ENCODE assay signal across 21 cellular contexts in the genomic region with DNA sequence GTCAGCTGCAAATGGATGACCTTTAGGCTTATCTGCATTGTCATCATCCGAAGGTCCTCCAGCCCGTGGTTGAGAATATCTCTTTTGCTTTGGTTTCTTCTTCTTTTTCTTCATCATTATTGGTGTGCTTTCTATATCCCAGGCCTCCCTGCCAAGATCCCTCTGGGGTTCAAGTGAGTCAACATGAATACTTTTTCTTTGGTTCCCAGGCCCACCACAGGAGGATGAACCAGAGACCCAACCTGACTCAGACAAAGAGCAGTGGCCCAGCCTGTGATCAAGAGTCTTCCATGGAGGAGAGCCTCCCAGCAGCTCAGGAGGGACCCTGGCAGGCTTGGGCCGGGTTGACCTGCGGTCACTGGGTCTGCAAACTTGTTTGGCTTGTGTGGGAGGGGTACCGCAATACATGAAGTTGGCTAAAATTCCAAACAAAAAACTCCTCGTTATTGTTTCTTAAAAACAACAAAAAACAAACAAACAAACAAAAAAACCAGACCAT.
A peak's percentile ranks its signal among the peaks of the same experiment; 100 is the strongest.
DNase-seq lines count a peak whose midpoint lies in the region; ATAC-seq and TF ChIP-seq lines count a peak whose summit lies in the region.
"Had no signal": no experiment of that assay in that cellular context is flagged by ENCODE, and none has a peak within 500 bp of the region (broad histone marks: within the 10 kb centered on the region; RNA-seq: fewer than 3 reads in every experiment).

No MANE protein-coding gene starts in this region.

- H3K27ac Mint-ChIP-seq in WTC11: peak overlapping the region; percentile 51; the same call in 1 of the 2 replicates
- H3K27ac Mint-ChIP-seq in stimulated activated memory B cell treated with anti-CD40 and anti-IgM and Interleukin-4, amounts not matched to agents 10 μg/mL and 1 μg/mL and 100 μg/mL, for 72 hours: peak overlapping the region; percentile 13
- H3K27ac Mint-ChIP-seq: activated CD4-positive, alpha-beta T cell treated with anti-CD3 and anti-CD28 coated beads, Interleukin-2, amount 10 ng/mL, durations not matched to agents 24 days and 14 days; T-helper 2 cell treated with Interferon-gamma antibody and Interleukin-4, amounts not matched to agents 5 μg/mL and 100 μg/mL, for 36 hours had no signal

- peaks cover 8% of the 10 kb centered on the region; the same call in 1 of the 2 replicates for H3K4me1 Mint-ChIP-seq in WTC11
- no peaks in the 10 kb centered on the region for H3K4me1 Mint-ChIP-seq in stimulated activated memory B cell treated with anti-CD40 and anti-IgM and Interleukin-4, amounts not matched to agents 10 μg/mL and 1 μg/mL and 100 μg/mL, for 72 hours
- H3K4me1 Mint-ChIP-seq: naive B cell had no signal

- no peaks in the 10 kb centered on the region for H3K9me3 Mint-ChIP-seq in WTC11
- H3K9me3 Mint-ChIP-seq in stimulated activated memory B cell treated with anti-CD40 and anti-IgM and Interleukin-4, amounts not matched to agents 10 μg/mL and 1 μg/mL and 100 μg/mL, for 72 hours: no peaks in the 10 kb centered on the region
- H3K9me3 Mint-ChIP-seq: activated CD4-positive, alpha-beta T cell treated with anti-CD3 and anti-CD28 coated beads, Interleukin-2, amount 10 ng/mL, durations not matched to agents 24 days and 14 days; activated T-cell treated with anti-CD3 and anti-CD28 coated beads, Interleukin-2, amount 50 U/mL, for 4 hours; naive B cell; T-helper 2 cell treated with Interferon-gamma antibody and Interleukin-4, amounts not matched to agents 5 μg/mL and 100 μg/mL, for 36 hours had no signal

- peaks cover 38% of the 10 kb centered on the region for H3K36me3 Mint-ChIP-seq in WTC11
- H3K36me3 Mint-ChIP-seq in stimulated activated memory B cell treated with anti-CD40 and anti-IgM and Interleukin-4, amounts not matched to agents 10 μg/mL and 1 μg/mL and 100 μg/mL, for 72 hours: peaks cover 79% of the 10 kb centered on the region

- DNase-seq in HCEC 1CT (peak; percentile 8), WTC11 (ENCODE audit: low spot score) (no peak), fibroblast of mammary gland (ENCODE audit: low read depth) (peak; percentile 55)
- DNase-seq in stimulated activated CD4-positive, alpha-beta T cell treated with anti-CD3 and anti-CD28 coated beads, Interleukin-1b, Interleukin-23, amount 100 ng/mL, for 48 hours: no peak
- DNase-seq: activated CD4-positive, alpha-beta T cell treated with anti-CD3 and anti-CD28 coated beads, Interleukin-2, amount 10 ng/mL, durations not matched to agents 24 days and 14 days; activated naive CD4-positive, alpha-beta T cell; activated T-cell treated with anti-CD3 and anti-CD28 coated beads, Interleukin-2, amount 50 U/mL, for 4 hours; cortex of kidney; Karpas-422; mesenchymal stem cell; naive B cell; NCI-H1048; NCI-H187; nucleus accumbens; testis; uterus had no signal

- POLR2A ChIA-PET in WTC11 (lab: Charles Lee): no interaction called here

- CTCF ChIA-PET in WTC11 (lab: Charles Lee): interaction anchor here (2.9 kb wide), 1 partner anchor 246 kb away, joined by 9 read pairs; no protein-coding TSS in a partner anchor

- ATAC-seq in WTC11 (no peak), HG02763 (IDR thresholded peaks at IDR 0.05; ENCODE audit: unreplicated experiment) (no peak), GM21825 (IDR thresholded peaks at IDR 0.05; ENCODE audit: unreplicated experiment) (no peak)
- ATAC-seq in stimulated activated memory B cell treated with anti-CD40 and anti-IgM and Interleukin-4, amounts not matched to agents 10 μg/mL and 1 μg/mL and 100 μg/mL, for 72 hours: no peak
- ATAC-seq: activated T-cell treated with anti-CD3 and anti-CD28 coated beads, Interleukin-2, amount 50 U/mL, for 4 hours had no signal

- H3K4me3 Mint-ChIP-seq in WTC11: no peak overlapping the region
- H3K4me3 Mint-ChIP-seq in stimulated activated memory B cell treated with anti-CD40 and anti-IgM and Interleukin-4, amounts not matched to agents 10 μg/mL and 1 μg/mL and 100 μg/mL, for 72 hours: no peak overlapping the region
- H3K4me3 Mint-ChIP-seq: activated CD4-positive, alpha-beta T cell treated with anti-CD3 and anti-CD28 coated beads, Interleukin-2, amount 10 ng/mL, durations not matched to agents 24 days and 14 days; activated T-cell treated with anti-CD3 and anti-CD28 coated beads, Interleukin-2, amount 50 U/mL, for 4 hours; naive B cell; T-helper 2 cell treated with Interferon-gamma antibody and Interleukin-4, amounts not matched to agents 5 μg/mL and 100 μg/mL, for 36 hours had no signal

- H3K4me3 ChIP-seq in fibroblast of mammary gland (ENCODE audit: control insufficient read depth, low read depth, low read length): no peak overlapping the region
- H3K4me3 ChIP-seq: smooth muscle cell, testis, uterus had no signal

- TF ChIP-seq CTCF in WTC11 (IDR thresholded peaks at IDR 0.05) (no peak), fibroblast of mammary gland (conservative IDR thresholded peaks at IDR 0.05; ENCODE audit: control insufficient read depth, insufficient read depth, low read depth, low read length) (no peak)

- H3K27me3 Mint-ChIP-seq in WTC11 (ENCODE audit: low read depth): no peaks in the 10 kb centered on the region
- no peaks in the 10 kb centered on the region for H3K27me3 Mint-ChIP-seq in stimulated activated memory B cell treated with anti-CD40 and anti-IgM and Interleukin-4, amounts not matched to agents 10 μg/mL and 1 μg/mL and 100 μg/mL, for 72 hours
- H3K27me3 Mint-ChIP-seq: activated CD4-positive, alpha-beta T cell treated with anti-CD3 and anti-CD28 coated beads, Interleukin-2, amount 10 ng/mL, durations not matched to agents 24 days and 14 days; naive B cell had no signal

TF ChIP-seq in WTC11, 78 proteins besides CTCF, POLR2A, EP300 and RAD21 (continues in another document):
- TF ChIP-seq, protein P1, sequence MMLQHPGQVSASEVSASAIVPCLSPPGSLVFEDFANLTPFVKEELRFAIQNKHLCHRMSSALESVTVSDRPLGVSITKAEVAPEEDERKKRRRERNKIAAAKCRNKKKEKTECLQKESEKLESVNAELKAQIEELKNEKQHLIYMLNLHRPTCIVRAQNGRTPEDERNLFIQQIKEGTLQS (CRISPR knock-in tag; conservative IDR thresholded peaks at IDR 0.05): no peak
- TF ChIP-seq MXD4 (CRISPR knock-in tag; IDR thresholded peaks at IDR 0.05; ENCODE audit: borderline replicate concordance) (no peak), ZNF396 (CRISPR knock-in tag; IDR thresholded peaks at IDR 0.05; ENCODE audit: borderline replicate concordance) (no peak), JAZF1 (CRISPR knock-in tag; IDR thresholded peaks at IDR 0.05) (no peak), FOXP1 (CRISPR knock-in tag; IDR thresholded peaks at IDR 0.05; ENCODE audit: borderline replicate concordance) (no peak)
- TF ChIP-seq, protein P2, sequence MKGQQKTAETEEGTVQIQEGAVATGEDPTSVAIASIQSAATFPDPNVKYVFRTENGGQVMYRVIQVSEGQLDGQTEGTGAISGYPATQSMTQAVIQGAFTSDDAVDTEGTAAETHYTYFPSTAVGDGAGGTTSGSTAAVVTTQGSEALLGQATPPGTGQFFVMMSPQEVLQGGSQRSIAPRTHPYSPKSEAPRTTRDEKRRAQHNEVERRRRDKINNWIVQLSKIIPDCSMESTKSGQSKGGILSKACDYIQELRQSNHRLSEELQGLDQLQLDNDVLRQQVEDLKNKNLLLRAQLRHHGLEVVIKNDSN (CRISPR knock-in tag; IDR thresholded peaks at IDR 0.05): no peak
- TF ChIP-seq, protein P3, sequence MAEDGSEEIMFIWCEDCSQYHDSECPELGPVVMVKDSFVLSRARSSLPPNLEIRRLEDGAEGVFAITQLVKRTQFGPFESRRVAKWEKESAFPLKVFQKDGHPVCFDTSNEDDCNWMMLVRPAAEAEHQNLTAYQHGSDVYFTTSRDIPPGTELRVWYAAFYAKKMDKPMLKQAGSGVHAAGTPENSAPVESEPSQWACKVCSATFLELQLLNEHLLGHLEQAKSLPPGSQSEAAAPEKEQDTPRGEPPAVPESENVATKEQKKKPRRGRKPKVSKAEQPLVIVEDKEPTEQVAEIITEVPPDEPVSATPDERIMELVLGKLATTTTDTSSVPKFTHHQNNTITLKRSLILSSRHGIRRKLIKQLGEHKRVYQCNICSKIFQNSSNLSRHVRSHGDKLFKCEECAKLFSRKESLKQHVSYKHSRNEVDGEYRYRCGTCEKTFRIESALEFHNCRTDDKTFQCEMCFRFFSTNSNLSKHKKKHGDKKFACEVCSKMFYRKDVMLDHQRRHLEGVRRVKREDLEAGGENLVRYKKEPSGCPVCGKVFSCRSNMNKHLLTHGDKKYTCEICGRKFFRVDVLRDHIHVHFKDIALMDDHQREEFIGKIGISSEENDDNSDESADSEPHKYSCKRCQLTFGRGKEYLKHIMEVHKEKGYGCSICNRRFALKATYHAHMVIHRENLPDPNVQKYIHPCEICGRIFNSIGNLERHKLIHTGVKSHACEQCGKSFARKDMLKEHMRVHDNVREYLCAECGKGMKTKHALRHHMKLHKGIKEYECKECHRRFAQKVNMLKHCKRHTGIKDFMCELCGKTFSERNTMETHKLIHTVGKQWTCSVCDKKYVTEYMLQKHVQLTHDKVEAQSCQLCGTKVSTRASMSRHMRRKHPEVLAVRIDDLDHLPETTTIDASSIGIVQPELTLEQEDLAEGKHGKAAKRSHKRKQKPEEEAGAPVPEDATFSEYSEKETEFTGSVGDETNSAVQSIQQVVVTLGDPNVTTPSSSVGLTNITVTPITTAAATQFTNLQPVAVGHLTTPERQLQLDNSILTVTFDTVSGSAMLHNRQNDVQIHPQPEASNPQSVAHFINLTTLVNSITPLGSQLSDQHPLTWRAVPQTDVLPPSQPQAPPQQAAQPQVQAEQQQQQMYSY (CRISPR knock-in tag; IDR thresholded peaks at IDR 0.05): no peak
- TF ChIP-seq, protein P4, sequence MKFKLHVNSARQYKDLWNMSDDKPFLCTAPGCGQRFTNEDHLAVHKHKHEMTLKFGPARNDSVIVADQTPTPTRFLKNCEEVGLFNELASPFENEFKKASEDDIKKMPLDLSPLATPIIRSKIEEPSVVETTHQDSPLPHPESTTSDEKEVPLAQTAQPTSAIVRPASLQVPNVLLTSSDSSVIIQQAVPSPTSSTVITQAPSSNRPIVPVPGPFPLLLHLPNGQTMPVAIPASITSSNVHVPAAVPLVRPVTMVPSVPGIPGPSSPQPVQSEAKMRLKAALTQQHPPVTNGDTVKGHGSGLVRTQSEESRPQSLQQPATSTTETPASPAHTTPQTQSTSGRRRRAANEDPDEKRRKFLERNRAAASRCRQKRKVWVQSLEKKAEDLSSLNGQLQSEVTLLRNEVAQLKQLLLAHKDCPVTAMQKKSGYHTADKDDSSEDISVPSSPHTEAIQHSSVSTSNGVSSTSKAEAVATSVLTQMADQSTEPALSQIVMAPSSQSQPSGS (CRISPR knock-in tag; IDR thresholded peaks at IDR 0.05; ENCODE audit: borderline replicate concordance, low read depth): no peak

Comparison
In these comparisons a context has a peak if more than half of its experiments do, and no peak if none do; other contexts are left out.
1. DNase-seq: peak in HCEC 1CT (single experiment) and fibroblast of mammary gland (single experiment); none in WTC11 (single experiment) and stimulated activated CD4-positive, alpha-beta T cell treated with anti-CD3 and anti-CD28 coated beads, Interleukin-1b, Interleukin-23, amount 100 ng/mL, for 48 hours (single experiment).